In the genomic region with DNA sequence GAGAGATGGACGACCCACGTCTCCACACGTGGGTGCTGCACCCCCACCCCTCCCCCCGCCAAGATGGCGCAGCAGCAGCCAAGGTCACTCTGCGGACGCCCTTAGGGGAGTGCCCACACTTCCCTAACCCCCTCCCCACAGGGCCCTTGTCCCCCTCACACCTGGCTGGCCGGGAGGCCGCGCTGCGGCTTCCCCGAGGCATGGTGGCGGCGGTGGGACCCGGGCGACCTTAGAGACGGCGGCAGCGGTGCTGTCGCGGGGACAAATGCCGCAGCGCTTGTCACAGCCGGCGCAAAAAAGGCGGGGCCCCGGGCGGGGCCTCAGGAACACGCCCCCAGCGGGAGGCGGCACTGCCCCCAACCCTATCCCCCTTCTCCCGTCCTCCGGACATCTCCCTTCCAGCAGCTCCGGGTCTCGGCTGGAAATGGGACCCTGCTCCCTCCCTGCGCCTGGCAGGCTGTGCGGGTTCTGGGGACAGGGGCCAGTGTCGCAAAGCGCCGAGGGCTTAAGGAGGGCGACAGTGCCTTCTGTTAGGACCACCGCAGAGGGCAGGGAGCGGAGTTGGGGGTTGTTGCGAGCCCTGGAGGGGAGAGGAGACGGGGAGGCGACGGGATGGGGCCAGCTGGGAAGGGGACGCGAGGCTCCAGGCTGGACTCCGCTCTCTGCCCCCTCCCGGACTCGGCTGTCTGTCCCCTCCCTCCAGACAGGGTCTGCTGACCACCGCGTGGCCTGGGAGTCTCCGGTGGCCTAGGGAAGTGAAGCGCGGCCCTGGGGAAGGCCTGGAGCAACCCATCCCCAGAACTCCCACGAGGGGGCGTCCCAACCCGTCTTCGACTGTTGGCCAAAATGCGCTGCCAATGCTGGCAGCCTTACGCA, we compare ENCODE assay signal across 8 cellular contexts. TPM values are rescaled to one million over a fixed set of nuclear protein-coding genes. Genes with fewer than 3 reads are reported as not detected.
DNase-seq lines count a peak whose midpoint lies in the region; TF ChIP-seq lines count a peak whose summit lies in the region.

A gene (minus strand): TSS at position 300 of the 876 bp plus-strand sequence. CDS start 98 bp downstream, at position 202.

- peak within 1 kb of the TSS; percentile 78 for H3K9ac ChIP-seq in HUES64 (ENCODE audit: low read depth, low read length)

- peak within 1 kb of the TSS; percentile 62; the same call in 1 of the 2 replicates for H3K27ac ChIP-seq in HUES64 (ENCODE audit: low read depth, low read length)

- peaks cover 19% of the 10 kb centered on the region for H3K4me1 ChIP-seq in HUES64 (ENCODE audit: insufficient read depth, low read length)

- peak within 1 kb of the TSS; percentile 68 for H3K4me3 ChIP-seq in HUES64 (ENCODE audit: low read length)
- peak within 1 kb of the TSS; percentile 53 for H3K4me3 ChIP-seq in fibroblast of the aortic adventitia (ENCODE audit: low read depth, low read length)

- peaks cover 13% of the 10 kb centered on the region for H3K36me3 Mint-ChIP-seq in activated T-helper 2 cell treated with anti-CD3 and anti-CD28 coated beads, Interferon-gamma antibody, Interleukin-2, Interleukin-4, amounts not matched to agents 10 μg/mL and 5 μg/mL and 100 μg/mL, durations not matched to agents 14 hours and 24 hours and 36 hours (ENCODE audit: low read depth)
- no peaks in the 10 kb centered on the region for H3K36me3 Mint-ChIP-seq in nephron (ENCODE audit: low read depth)
- peaks cover 13% of the 10 kb centered on the region for H3K36me3 Mint-ChIP-seq in stimulated activated naive CD8-positive, alpha-beta T cell treated with anti-CD3 and anti-CD28 coated beads, Interleukin-15, Interleukin-2, amounts not matched to agents 100 ng/mL and 50 ng/mL, for 24 hours (ENCODE audit: low read depth)

- H3K9me3 ChIP-seq in HUES64 (ENCODE audit: insufficient read depth, low read depth, low read length), result no peaks in the 10 kb centered on the region

- peaks cover 2% of the 10 kb centered on the region for H3K27me3 Mint-ChIP-seq in activated T-helper 2 cell treated with anti-CD3 and anti-CD28 coated beads, Interferon-gamma antibody, Interleukin-2, Interleukin-4, amounts not matched to agents 10 μg/mL and 5 μg/mL and 100 μg/mL, durations not matched to agents 14 hours and 24 hours and 36 hours (ENCODE audit: low read depth)
- H3K27me3 Mint-ChIP-seq in nephron (ENCODE audit: low read depth), result no peaks in the 10 kb centered on the region
- no peaks in the 10 kb centered on the region for H3K27me3 Mint-ChIP-seq in stimulated activated naive CD8-positive, alpha-beta T cell treated with anti-CD3 and anti-CD28 coated beads, Interleukin-15, Interleukin-2, amounts not matched to agents 100 ng/mL and 50 ng/mL, for 24 hours

- intact Hi-C loops in activated T-helper 2 cell treated with anti-CD3 and anti-CD28 coated beads, Interferon-gamma antibody, Interleukin-2, Interleukin-4, amounts not matched to agents 10 μg/mL and 5 μg/mL and 100 μg/mL, durations not matched to agents 14 hours and 24 hours and 36 hours (cut with micrococcal nuclease), result loop anchor here (2.0 kb wide), 3 partner anchors 19 to 141 kb away; a partner anchor contains a TSS

- no peaks in the 10 kb centered on the region for H3K9me3 Mint-ChIP-seq in activated T-helper 2 cell treated with anti-CD3 and anti-CD28 coated beads, Interferon-gamma antibody, Interleukin-2, Interleukin-4, amounts not matched to agents 10 μg/mL and 5 μg/mL and 100 μg/mL, durations not matched to agents 14 hours and 24 hours and 36 hours
- H3K9me3 Mint-ChIP-seq in nephron, result no peaks in the 10 kb centered on the region
- no peaks in the 10 kb centered on the region for H3K9me3 Mint-ChIP-seq in stimulated activated naive CD8-positive, alpha-beta T cell treated with anti-CD3 and anti-CD28 coated beads, Interleukin-15, Interleukin-2, amounts not matched to agents 100 ng/mL and 50 ng/mL, for 24 hours

- H3K27me3 ChIP-seq in HUES64 (ENCODE audit: insufficient read depth, low read length), result peaks cover 11% of the 10 kb centered on the region

- no peaks in the 10 kb centered on the region for H3K36me3 ChIP-seq in HUES64 (ENCODE audit: insufficient read depth, low read length)

- TF ChIP-seq CTCF in fibroblast of the aortic adventitia (IDR thresholded peaks at IDR 0.05; ENCODE audit: insufficient read depth, low read length), result peak; percentile 80
- TF ChIP-seq CTCF in nephron (IDR thresholded peaks at IDR 0.05; ENCODE audit: unreplicated experiment in 3 of 3), result peak; percentile 85 to 92 (median 88)

- H3K4me3 Mint-ChIP-seq in activated T-helper 2 cell treated with anti-CD3 and anti-CD28 coated beads, Interferon-gamma antibody, Interleukin-2, Interleukin-4, amounts not matched to agents 10 μg/mL and 5 μg/mL and 100 μg/mL, durations not matched to agents 14 hours and 24 hours and 36 hours (ENCODE audit: low read depth), result peak within 1 kb of the TSS; percentile 75
- peak within 1 kb of the TSS; percentile 90 to 91 (median 90) for H3K4me3 Mint-ChIP-seq in nephron
- H3K4me3 Mint-ChIP-seq in stimulated activated naive CD8-positive, alpha-beta T cell treated with anti-CD3 and anti-CD28 coated beads, Interleukin-15, Interleukin-2, amounts not matched to agents 100 ng/mL and 50 ng/mL, for 24 hours, result peak within 1 kb of the TSS; percentile 86

- peak within 1 kb of the TSS; percentile 67 for H3K27ac Mint-ChIP-seq in activated T-helper 2 cell treated with anti-CD3 and anti-CD28 coated beads, Interferon-gamma antibody, Interleukin-2, Interleukin-4, amounts not matched to agents 10 μg/mL and 5 μg/mL and 100 μg/mL, durations not matched to agents 14 hours and 24 hours and 36 hours
- peak within 1 kb of the TSS; percentile 23 to 93 (median 76) for H3K27ac Mint-ChIP-seq in nephron
- H3K27ac Mint-ChIP-seq in stimulated activated naive CD8-positive, alpha-beta T cell treated with anti-CD3 and anti-CD28 coated beads, Interleukin-15, Interleukin-2, amounts not matched to agents 100 ng/mL and 50 ng/mL, for 24 hours, result peak within 1 kb of the TSS; percentile 76

- under 1% methylated on average over 63 of the region's 63 CpGs for WGBS in HUES64

- peaks cover 18% of the 10 kb centered on the region for H3K4me1 Mint-ChIP-seq in activated T-helper 2 cell treated with anti-CD3 and anti-CD28 coated beads, Interferon-gamma antibody, Interleukin-2, Interleukin-4, amounts not matched to agents 10 μg/mL and 5 μg/mL and 100 μg/mL, durations not matched to agents 14 hours and 24 hours and 36 hours (ENCODE audit: low read depth)
- H3K4me1 Mint-ChIP-seq in nephron, result peaks cover 28% of the 10 kb centered on the region
- peaks cover 59% of the 10 kb centered on the region for H3K4me1 Mint-ChIP-seq in stimulated activated naive CD8-positive, alpha-beta T cell treated with anti-CD3 and anti-CD28 coated beads, Interleukin-15, Interleukin-2, amounts not matched to agents 100 ng/mL and 50 ng/mL, for 24 hours (ENCODE audit: low read depth)

- peak; percentile 45 for DNase-seq in NK-92 treated with Interleukin-12 subunit alpha and Interleukin-12 subunit beta, amount 100 ng/mL, for 24 hours (lab: John Stamatoyannopoulos, UW)
- DNase-seq in NK-92 (lab: John Stamatoyannopoulos, UW; ENCODE audit: unreplicated experiment) (no peak), RPMI7951 (ENCODE audit: low read depth) (peak; percentile 62), fibroblast of the aortic adventitia (ENCODE audit: low read depth) (peak; percentile 64)
- DNase-seq in activated T-helper 2 cell treated with anti-CD3 and anti-CD28 coated beads, Interferon-gamma antibody, Interleukin-2, Interleukin-4, amounts not matched to agents 10 μg/mL and 5 μg/mL and 100 μg/mL, durations not matched to agents 14 hours and 24 hours and 36 hours (ENCODE audit: low spot score), result peak; percentile 78

RNA-seq across cellular contexts. Expression of the gene that starts here (rescaled TPM):
- 117 TPM for polyA plus RNA-seq in HUES64 (2013, experiment 1 of 2)
- 145 TPM for polyA plus RNA-seq in HUES64 (2013, experiment 2 of 2)
- total RNA-seq in RPMI7951 (2014; rRNA removed; shearing (Covaris generic)), result 1.8 and 13.9 TPM in 2 replicates
- total RNA-seq in activated T-helper 2 cell treated with anti-CD3 and anti-CD28 coated beads, Interferon-gamma antibody, Interleukin-2, Interleukin-4, amounts not matched to agents 10 μg/mL and 5 μg/mL and 100 μg/mL, durations not matched to agents 14 hours and 24 hours and 36 hours, result 108 and 111 TPM in 2 replicates
- total RNA-seq in fibroblast of the aortic adventitia (ENCODE audit: low replicate concordance), result 2.5 and 2.6 TPM in 2 replicates
